In the genomic region with DNA sequence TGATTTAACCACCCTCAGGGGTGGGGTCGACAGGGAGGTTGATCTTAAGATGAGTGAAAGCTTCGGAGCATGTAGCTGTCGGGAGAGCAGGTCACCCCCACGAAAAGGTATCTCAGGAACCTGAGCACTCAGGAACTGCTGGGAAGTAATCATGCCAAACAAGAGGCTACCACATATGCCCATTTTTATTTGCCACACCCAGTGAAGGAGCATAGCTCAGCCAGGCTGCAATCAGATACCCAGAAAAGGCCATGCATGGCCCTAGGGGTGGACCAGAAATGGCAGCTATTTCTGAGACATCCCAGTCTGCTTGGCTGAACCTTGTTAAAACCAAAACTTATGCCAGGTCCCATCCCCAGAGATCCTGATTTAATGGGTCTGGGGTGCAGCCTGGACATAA, we compare ENCODE assay signal across 25 cellular contexts.
"Had no signal": no experiment of that assay in that cellular context is flagged by ENCODE, and none has a peak within 500 bp of the region (broad histone marks: within the 10 kb centered on the region; RNA-seq: fewer than 3 reads in every experiment).

No MANE protein-coding gene starts in this region.

- H3K4me1 Mint-ChIP-seq: naive thymus-derived CD4-positive, alpha-beta T cell; stimulated activated memory B cell treated with anti-CD40 and anti-IgM and Interleukin-4, amounts not matched to agents 10 μg/mL and 1 μg/mL and 100 μg/mL, for 72 hours had no signal

- H3K4me3 ChIP-seq: colonic mucosa, heart left ventricle, lung, ovary, right lobe of liver, spleen, thoracic aorta, uterus had no signal

- H3K27me3 ChIP-seq: colonic mucosa, heart left ventricle, ovary, right lobe of liver, uterus had no signal

- H3K4me3 Mint-ChIP-seq: endodermal cell; naive thymus-derived CD4-positive, alpha-beta T cell; neural crest cell; stimulated activated memory B cell treated with anti-CD40 and anti-IgM and Interleukin-4, amounts not matched to agents 10 μg/mL and 1 μg/mL and 100 μg/mL, for 72 hours; stimulated activated naive CD8-positive, alpha-beta T cell treated with anti-CD3 and anti-CD28 coated beads, Interleukin-15, Interleukin-2, amounts not matched to agents 100 ng/mL and 50 ng/mL, for 24 hours had no signal

- H3K27ac ChIP-seq: colonic mucosa, heart left ventricle, ovary, right lobe of liver, thoracic aorta had no signal

- DNase-seq: caudate nucleus; colonic mucosa; effector CD4-positive, alpha-beta T cell; endodermal cell; erythroblast; foreskin melanocyte; heart left ventricle; hippocampal formation; islet precursor cell; mesenchymal stem cell; naive thymus-derived CD4-positive, alpha-beta T cell; ovary; right lobe of liver; spleen; stimulated activated CD4-positive, alpha-beta T cell treated with anti-CD3 and anti-CD28 coated beads, Interleukin-15, amount 100 ng/mL, for 24 hours; stimulated activated CD4-positive, alpha-beta T cell treated with anti-CD3 and anti-CD28 coated beads, Interleukin-1b, Interleukin-23, amount 100 ng/mL, for 48 hours; stimulated activated CD4-positive, alpha-beta T cell treated with anti-CD3 and anti-CD28 coated beads, Interleukin-4, amount 100 ng/mL, for 24 hours; trophoblast cell; uterus had no signal

- H3K36me3 Mint-ChIP-seq: naive thymus-derived CD4-positive, alpha-beta T cell; stimulated activated memory B cell treated with anti-CD40 and anti-IgM and Interleukin-4, amounts not matched to agents 10 μg/mL and 1 μg/mL and 100 μg/mL, for 72 hours had no signal

- H3K9me3 ChIP-seq: colonic mucosa, ovary, right lobe of liver, spleen, thoracic aorta, uterus had no signal

- H3K9me3 Mint-ChIP-seq: stimulated activated naive CD8-positive, alpha-beta T cell treated with anti-CD3 and anti-CD28 coated beads, Interleukin-15, Interleukin-2, amounts not matched to agents 100 ng/mL and 50 ng/mL, for 24 hours had no signal

- H3K27me3 Mint-ChIP-seq: progenitor cell of endocrine pancreas; stimulated activated memory B cell treated with anti-CD40 and anti-IgM and Interleukin-4, amounts not matched to agents 10 μg/mL and 1 μg/mL and 100 μg/mL, for 72 hours had no signal

- H3K27ac Mint-ChIP-seq: endodermal cell; progenitor cell of endocrine pancreas; stimulated activated memory B cell treated with anti-CD40 and anti-IgM and Interleukin-4, amounts not matched to agents 10 μg/mL and 1 μg/mL and 100 μg/mL, for 72 hours; stimulated activated naive CD8-positive, alpha-beta T cell treated with anti-CD3 and anti-CD28 coated beads, Interleukin-15, Interleukin-2, amounts not matched to agents 100 ng/mL and 50 ng/mL, for 24 hours had no signal

- H3K36me3 ChIP-seq: colonic mucosa, ovary, right lobe of liver, spleen, uterus had no signal

- H3K4me1 ChIP-seq: colonic mucosa, spleen, uterus had no signal

- ATAC-seq: heart left ventricle; naive thymus-derived CD4-positive, alpha-beta T cell; stimulated activated memory B cell treated with anti-CD40 and anti-IgM and Interleukin-4, amounts not matched to agents 10 μg/mL and 1 μg/mL and 100 μg/mL, for 72 hours had no signal
